ENCODE assay signal across 24 cellular contexts in the genomic region with DNA sequence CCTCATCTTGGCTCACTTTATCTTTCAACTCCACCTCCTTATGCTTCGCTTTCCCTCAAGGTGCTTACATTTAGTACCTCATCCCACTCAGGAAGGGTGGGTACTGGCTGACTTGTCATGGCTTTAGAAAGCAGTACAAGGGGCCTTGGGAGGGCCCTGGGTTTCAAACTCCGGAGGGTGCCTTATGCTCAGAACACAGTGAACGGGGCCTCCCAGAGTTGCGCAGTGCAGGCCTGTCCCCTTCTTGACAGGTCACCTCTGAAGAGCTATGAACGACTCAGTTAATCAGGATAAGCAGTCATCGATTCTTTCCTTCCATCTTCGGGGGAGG. TPM values are rescaled to one million over a fixed set of nuclear protein-coding genes. Genes with fewer than 3 reads are reported as not detected.
DNase-seq lines count a peak whose midpoint lies in the region; ATAC-seq, FAIRE-seq and TF ChIP-seq lines count a peak whose summit lies in the region.
"Had no signal": no experiment of that assay in that cellular context is flagged by ENCODE, and none has a peak within 500 bp of the region (broad histone marks: within the 10 kb centered on the region; RNA-seq: fewer than 3 reads in every experiment).

No MANE protein-coding gene starts in this region.

- POLR2A ChIA-PET in HepG2 (lab: Yijun Ruan, JAX) (interaction anchor here (0.7 kb wide), 1 partner anchor 112 kb away, joined by 4 read pairs; no protein-coding TSS in a partner anchor), Caco-2 (lab: Charles Lee) (no interaction called here)

- H3K4me1 Mint-ChIP-seq in Caco-2 (ENCODE audit: low read depth, unreplicated experiment) (no peaks in the 10 kb centered on the region), neural crest cell (peaks cover 20% of the 10 kb centered on the region)
- peaks cover 18% of the 10 kb centered on the region for H3K4me1 Mint-ChIP-seq in central memory CD8-positive, alpha-beta T cell

- H3K27ac Mint-ChIP-seq in Caco-2 (ENCODE audit: unreplicated experiment) = peak overlapping the region; percentile 12
- peak overlapping the region; percentile 69 for H3K27ac Mint-ChIP-seq in central memory CD8-positive, alpha-beta T cell (ENCODE audit: low read depth)
- H3K27ac Mint-ChIP-seq in neural crest cell (ENCODE audit: unreplicated experiment) = no peak overlapping the region
- H3K27ac Mint-ChIP-seq: CD4-positive, alpha-beta T cell; HFFc6 had no signal

- H3K9me3 Mint-ChIP-seq in Caco-2 (ENCODE audit: unreplicated experiment) (no peaks in the 10 kb centered on the region), neural crest cell (no peaks in the 10 kb centered on the region)
- H3K9me3 Mint-ChIP-seq in central memory CD8-positive, alpha-beta T cell = no peaks in the 10 kb centered on the region
- H3K9me3 Mint-ChIP-seq: CD14-positive monocyte; CD4-positive, alpha-beta T cell; HFFc6 had no signal

- in situ Hi-C loops in HepG2 (cut with HindIII; ENCODE audit: extremely low pct_ligation_motif_present, low pct_unique_long_range_greater_than_20kb) = loop anchor here (10.0 kb wide), 1 partner anchor 624 kb away; no protein-coding TSS in a partner anchor

- no peak overlapping the region for H3K4me3 ChIP-seq in HepG2 (replicated peaks in 1 of 3; ENCODE audit: insufficient read depth in 1 of 3, low read depth in 2 of 3, low read length in 3 of 3)
- no peak overlapping the region for H3K4me3 ChIP-seq in right lobe of liver
- H3K4me3 ChIP-seq in Caco-2 (ENCODE audit: low read depth, low read length) = no peak overlapping the region
- H3K4me3 ChIP-seq: A549; BLaER1 treated with 17β-estradiol and CSF1 and Interleukin-3, amounts not matched to agents 10 nM and 100 nM; HAP-1 had no signal

- no peak overlapping the region for H3K4me2 ChIP-seq in HepG2 (ENCODE audit: low read depth, low read length)
- H3K4me2 ChIP-seq: A549; BLaER1 treated with 17β-estradiol and CSF1 and Interleukin-3, amounts not matched to agents 10 nM and 100 nM had no signal

- TF ChIP-seq POLR2A in HepG2 (IDR thresholded peaks at IDR 0.05; ENCODE audit: insufficient read depth in 1 of 2, low read depth in 2 of 2, low read length in 2 of 2) (no peak), right lobe of liver (IDR thresholded peaks at IDR 0.05) (no peak)

- 99% methylated on average over 7 of the region's 7 CpGs for WGBS in HepG2 (ENCODE audit: low lambda C conversion rate)
- 90% methylated on average over 2 of the region's 7 CpGs for whole genome bisulfite sequencing in right lobe of liver (ENCODE audit: insufficient coverage, low coverage, low lambda C conversion rate, missing lambda C conversion rate)

- TF ChIP-seq CTCF in HepG2 (CRISPR knock-in tag; IDR thresholded peaks at IDR 0.05) (no peak), right lobe of liver (IDR thresholded peaks at IDR 0.05) (no peak), Caco-2 (IDR thresholded peaks at IDR 0.05; ENCODE audit: insufficient read depth in 1 of 2, low read depth in 1 of 2, low read length in 1 of 2, severe bottlenecking in 1 of 2, unreplicated experiment in 1 of 2) (no peak), neural crest cell (conservative IDR thresholded peaks at IDR 0.05) (no peak)

- TF ChIP-seq EP300 in HepG2 (IDR thresholded peaks at IDR 0.05; ENCODE audit: low read depth in 2 of 2, low read length in 2 of 2) (no peak), HepG2 (CRISPR knock-in tag; IDR thresholded peaks at IDR 0.05; ENCODE audit: borderline replicate concordance) (no peak)

- no peaks in the 10 kb centered on the region for H3K9me3 ChIP-seq in HepG2 (ENCODE audit: low read length)
- no peaks in the 10 kb centered on the region for H3K9me3 ChIP-seq in right lobe of liver
- no peaks in the 10 kb centered on the region for H3K9me3 ChIP-seq in Caco-2
- H3K9me3 ChIP-seq: A549; BE2C; BLaER1 treated with 17β-estradiol and CSF1 and Interleukin-3, amounts not matched to agents 10 nM and 100 nM; HAP-1 had no signal

- DNase-seq in HepG2 (ENCODE audit: low spot score) (no peak), right lobe of liver (no peak), Caco-2 (no peak), neural crest cell (ENCODE audit: low read depth, low spot score) (no peak), nucleus accumbens (lab: John Stamatoyannopoulos, UW) (no peak), NCI-H2171 (lab: John Stamatoyannopoulos, UW) (no peak)
- no peak for DNase-seq in central memory CD8-positive, alpha-beta T cell (ENCODE audit: low spot score in 2 of 2)
- DNase-seq: 8988T; ACHN; AML-193; BE2C; CD4-positive, alpha-beta T cell; COR-L47; DMS153; DND-41; GOT3; HFFc6 had no signal

- no peak overlapping the region for H2AFZ ChIP-seq in HepG2 (ENCODE audit: low read length)

- intact Hi-C loops in HepG2 (cut with micrococcal nuclease; ENCODE audit: unreplicated experiment) = no loop called here
- intact Hi-C loops in right lobe of liver (cut with DNase I) = loop anchor here in 1 of 2 donors (5.0 kb wide), 1 partner anchor 33 kb away; a partner anchor contains a TSS
- intact Hi-C loops in Caco-2 (cut with micrococcal nuclease; ENCODE audit: unreplicated experiment) = no loop called here

- ATAC-seq in HepG2 = no peak
- no peak for ATAC-seq in right lobe of liver
- ATAC-seq in central memory CD8-positive, alpha-beta T cell (replicated peaks; ENCODE audit: extremely low read depth, poor library complexity, severe bottlenecking) = no peak
- ATAC-seq: A549 had no signal

- H4K20me1 ChIP-seq in HepG2 (ENCODE audit: insufficient read depth, low read length) = peaks cover 3% of the 10 kb centered on the region; the same call in 1 of the 2 replicates

- TF ChIP-seq RAD21 in HepG2 (CRISPR knock-in tag; IDR thresholded peaks at IDR 0.05) = no peak

- no peak for FAIRE-seq in HepG2 (lab: Jason Lieb, UNC)
- FAIRE-seq: A549, G401.6, GM12892, H54 had no signal

- H3K27me3 ChIP-seq in HepG2 (ENCODE audit: control insufficient read depth in 1 of 2, insufficient read depth in 2 of 2, low read length in 2 of 2) (no peaks in the 10 kb centered on the region), right lobe of liver (no peaks in the 10 kb centered on the region), Caco-2 (replicated peaks; ENCODE audit: control insufficient read depth, insufficient read depth, low read length) (no peaks in the 10 kb centered on the region)
- H3K27me3 ChIP-seq: BE2C; BLaER1 treated with 17β-estradiol and CSF1 and Interleukin-3, amounts not matched to agents 10 nM and 100 nM had no signal

- BruUV-seq in HepG2 (replicated peaks; lab: Mats Ljungman, UMichigan) (no TSS peak), Caco-2 (replicated peaks; lab: Mats Ljungman, UMichigan) (no TSS peak)

- no peak overlapping the region for H3K4me3 Mint-ChIP-seq in Caco-2 (ENCODE audit: unreplicated experiment)
- H3K4me3 Mint-ChIP-seq in central memory CD8-positive, alpha-beta T cell = no peak overlapping the region
- H3K4me3 Mint-ChIP-seq in neural crest cell = peak overlapping the region; percentile 29
- H3K4me3 Mint-ChIP-seq: CD14-positive monocyte; CD4-positive, alpha-beta T cell; HFFc6 had no signal

- H3K27ac ChIP-seq in HepG2 (ENCODE audit: extremely low read length, insufficient read depth, low read length) = no peak overlapping the region
- H3K27ac ChIP-seq in right lobe of liver = no peak overlapping the region
- H3K27ac ChIP-seq: A549; BLaER1 treated with 17β-estradiol and CSF1 and Interleukin-3, amounts not matched to agents 10 nM and 100 nM had no signal

- H3K9ac ChIP-seq in HepG2 (ENCODE audit: insufficient read depth, low read depth, low read length) = no peak overlapping the region
- H3K9ac ChIP-seq: BLaER1 treated with 17β-estradiol and CSF1 and Interleukin-3, amounts not matched to agents 10 nM and 100 nM had no signal

- peaks cover 33% of the 10 kb centered on the region for H3K79me2 ChIP-seq in HepG2 (ENCODE audit: insufficient read depth, low read length)

- H3K36me3 ChIP-seq in HepG2 (replicated peaks in 1 of 2; ENCODE audit: control insufficient read depth in 1 of 2, insufficient read depth in 2 of 2, low read length in 2 of 2) (peaks cover 30 to 68% of the 10 kb centered on the region in 2 experiments), right lobe of liver (peaks cover 12 to 59% (median 31%) of the 10 kb centered on the region in 4 donors), Caco-2 (ENCODE audit: control insufficient read depth, insufficient read depth, low read length) (peaks cover 17% of the 10 kb centered on the region)

- H3K36me3 Mint-ChIP-seq in Caco-2 (ENCODE audit: insufficient read depth, unreplicated experiment) = peaks cover 90% of the 10 kb centered on the region
- peaks cover 43% of the 10 kb centered on the region for H3K36me3 Mint-ChIP-seq in central memory CD8-positive, alpha-beta T cell (ENCODE audit: insufficient read depth)
- peaks cover 48% of the 10 kb centered on the region for H3K36me3 Mint-ChIP-seq in neural crest cell (ENCODE audit: low read depth)

- H3K27me3 Mint-ChIP-seq in Caco-2 (ENCODE audit: insufficient read depth, unreplicated experiment) (no peaks in the 10 kb centered on the region), neural crest cell (ENCODE audit: low read depth) (no peaks in the 10 kb centered on the region)
- H3K27me3 Mint-ChIP-seq in central memory CD8-positive, alpha-beta T cell = no peaks in the 10 kb centered on the region
- H3K27me3 Mint-ChIP-seq: CD4-positive, alpha-beta T cell had no signal

- CTCF ChIA-PET in HepG2 (lab: Yijun Ruan, JAX; ENCODE audit: low intra/inter-chr PET ratio, low total read pairs) = no interaction called here
- CTCF ChIA-PET in Caco-2 (lab: Charles Lee) = interaction anchor here (0.5 kb wide), 1 partner anchor 165 kb away, joined by 3 read pairs; no protein-coding TSS in a partner anchor

- H3K4me1 ChIP-seq in HepG2 (ENCODE audit: insufficient read depth, low read length) (peaks cover 68% of the 10 kb centered on the region), right lobe of liver (peaks cover 0 to 36% (median 16%) of the 10 kb centered on the region in 4 donors), Caco-2 (peaks cover 13% of the 10 kb centered on the region)

RNA-seq across cellular contexts. Expression of a gene that starts 6.0 kb away (rescaled TPM):
- 30.4 and 36.6 TPM in 2 replicates for total RNA-seq in HepG2 (2016; rRNA removed; fragmentation: Illumina TruSeq; extraction: Trizol)
- 31.1 and 36.5 TPM in 2 replicates for total RNA-seq in HepG2 (2016; cell fraction: cytosol; rRNA removed; fragmentation: Illumina TruSeq; extraction: Trizol; ENCODE audit: low read depth)
- 27.8 and 35.5 TPM in 2 replicates for total RNA-seq in HepG2 (2016; cell fraction: insoluble cytoplasmic fraction; rRNA removed; fragmentation: Illumina TruSeq; extraction: Trizol)
- total RNA-seq in HepG2 (2016; cell fraction: membrane; rRNA removed; fragmentation: Illumina TruSeq; extraction: Trizol) = 23.1 and 24.1 TPM in 2 replicates
- 30.5 and 33.6 TPM in 2 replicates for total RNA-seq in HepG2 (2016; cell fraction: nucleus; rRNA removed; fragmentation: Illumina TruSeq; extraction: Trizol)
- polyA plus RNA-seq in HepG2 (2011; rRNA removed) = 39.7 and 42.4 TPM in 2 replicates
- 17.6 and 17.9 TPM in 2 replicates for polyA plus RNA-seq in HepG2 (2011; cell fraction: cytosol; rRNA removed)
- polyA plus RNA-seq in HepG2 (2011; cell fraction: nucleus; rRNA removed) = 109 and 125 TPM in 2 replicates
- 39.9 and 40.8 TPM in 2 replicates for polyA plus RNA-seq in HepG2 (2012)
- 7.6 and 9.4 TPM in 2 replicates for polyA plus RNA-seq in HepG2 (2016; cell fraction: cytosol; fragmentation: Illumina TruSeq; extraction: Trizol; ENCODE audit: low read depth)
- polyA plus RNA-seq in HepG2 (2016; cell fraction: insoluble cytoplasmic fraction; fragmentation: Illumina TruSeq; extraction: Trizol; ENCODE audit: low read depth) = 29.1 and 39.8 TPM in 2 replicates
- 12.3 and 15.1 TPM in 2 replicates for polyA plus RNA-seq in HepG2 (2016; cell fraction: membrane; fragmentation: Illumina TruSeq; extraction: Trizol; ENCODE audit: low read depth)
- 67.3 and 73.0 TPM in 2 replicates for polyA plus RNA-seq in HepG2 (2016; cell fraction: nucleus; fragmentation: Illumina TruSeq; extraction: Trizol; ENCODE audit: insufficient read depth, low read depth)
- polyA minus RNA-seq in HepG2 (2011; rRNA and poly(A)+ RNA removed; ENCODE audit: low replicate concordance) = 29.1 and 63.0 TPM in 2 replicates
- polyA minus RNA-seq in HepG2 (2011; cell fraction: cytosol; rRNA and poly(A)+ RNA removed) = 21.6 and 22.3 TPM in 2 replicates
- polyA minus RNA-seq in HepG2 (2011; cell fraction: nucleus; rRNA and poly(A)+ RNA removed) = 95.8 and 106 TPM in 2 replicates
- total RNA-seq in right lobe of liver = 10 to 100 TPM; 10.5 to 24.7 (median 16.9) TPM
- total RNA-seq in Caco-2 (2022) = 36.8 and 37.3 TPM in 2 replicates
- total RNA-seq in neural crest cell = 35.8 TPM in 2 replicates

RNA-seq across cellular contexts. Expression of a gene that starts 34.1 kb away (rescaled TPM):
- total RNA-seq in HepG2 (2016; rRNA removed; fragmentation: Illumina TruSeq; extraction: Trizol) (not detected in 2 replicates), right lobe of liver (1 to 10 TPM in 1 of 6 experiments, under 1 TPM in 5; 0.12 to 1.2 (median 0.51) TPM), Caco-2 (2022) (0.14 and 0.32 TPM in 2 replicates), neural crest cell (1.7 TPM in 2 replicates)
- not detected in 2 replicates for total RNA-seq in HepG2 (2016; cell fraction: cytosol; rRNA removed; fragmentation: Illumina TruSeq; extraction: Trizol; ENCODE audit: low read depth)
- 0.04 TPM in 1 of 2 replicates, not detected in the other for total RNA-seq in HepG2 (2016; cell fraction: insoluble cytoplasmic fraction; rRNA removed; fragmentation: Illumina TruSeq; extraction: Trizol)
- total RNA-seq in HepG2 (2016; cell fraction: membrane; rRNA removed; fragmentation: Illumina TruSeq; extraction: Trizol) = 0.03 TPM in 1 of 2 replicates, not detected in the other
- not detected in 2 replicates for total RNA-seq in HepG2 (2016; cell fraction: nucleus; rRNA removed; fragmentation: Illumina TruSeq; extraction: Trizol)
- 0.01 and 0.04 TPM in 2 replicates for polyA plus RNA-seq in HepG2 (2011; rRNA removed)
- polyA plus RNA-seq in HepG2 (2011; cell fraction: cytosol; rRNA removed) = 0.05 TPM in 2 replicates
- polyA plus RNA-seq in HepG2 (2011; cell fraction: nucleus; rRNA removed) = 0.03 TPM in 2 replicates
- polyA plus RNA-seq in HepG2 (2012) = 0.03 and 0.21 TPM in 2 replicates
- 0.02 TPM in 1 of 2 replicates, not detected in the other for polyA plus RNA-seq in HepG2 (2016; cell fraction: cytosol; fragmentation: Illumina TruSeq; extraction: Trizol; ENCODE audit: low read depth)
- not detected in 2 replicates for polyA plus RNA-seq in HepG2 (2016; cell fraction: insoluble cytoplasmic fraction; fragmentation: Illumina TruSeq; extraction: Trizol; ENCODE audit: low read depth)
- polyA plus RNA-seq in HepG2 (2016; cell fraction: membrane; fragmentation: Illumina TruSeq; extraction: Trizol; ENCODE audit: low read depth) = 0.02 TPM in 1 of 2 replicates, not detected in the other
- not detected in 2 replicates for polyA plus RNA-seq in HepG2 (2016; cell fraction: nucleus; fragmentation: Illumina TruSeq; extraction: Trizol; ENCODE audit: insufficient read depth, low read depth)
- polyA minus RNA-seq in HepG2 (2011; rRNA and poly(A)+ RNA removed; ENCODE audit: low replicate concordance) = 0.07 and 0.14 TPM in 2 replicates
- polyA minus RNA-seq in HepG2 (2011; cell fraction: cytosol; rRNA and poly(A)+ RNA removed) = not detected in 2 replicates
- polyA minus RNA-seq in HepG2 (2011; cell fraction: nucleus; rRNA and poly(A)+ RNA removed) = under 0.01 and 0.12 TPM in 2 replicates
- total RNA-seq: CD4-positive, alpha-beta T cell had no signal
- polyA plus RNA-seq: CD14-positive monocyte had no signal
